In genomic region chr12:57708296-57708695, GRCh38 we compare ENCODE assay signal across 29 cellular contexts.
"Had no signal": no experiment of that assay in that cellular context is flagged by ENCODE, and none has a peak within 500 bp of the region (broad histone marks: within the 10 kb centered on the region; RNA-seq: fewer than 3 reads in every experiment).

No MANE protein-coding gene starts in this region.

- H3K27me3 ChIP-seq: colonic mucosa, dorsolateral prefrontal cortex, esophagus muscularis mucosa, esophagus squamous epithelium, foreskin keratinocyte, gastrocnemius medialis, gastroesophageal sphincter, heart left ventricle, heart right ventricle had no signal

- H3K36me3 ChIP-seq: colonic mucosa had no signal

- H3K4me1 ChIP-seq: colonic mucosa, esophagus muscularis mucosa, esophagus squamous epithelium, foreskin keratinocyte, gastrocnemius medialis, gastroesophageal sphincter, heart left ventricle, heart right ventricle had no signal

- H3K9me3 Mint-ChIP-seq: effector memory CD8-positive, alpha-beta T cell had no signal

- H3K9me3 ChIP-seq: colonic mucosa had no signal

- H3K4me1 Mint-ChIP-seq: endodermal cell had no signal

- H3K27ac Mint-ChIP-seq: dendritic cell treated with granulocyte-macrophage colony-stimulating factor and Interleukin-4, amounts not matched to agents 40 ng/mL and 50 ng/mL, for 4 days; endodermal cell had no signal

- H3K27me3 Mint-ChIP-seq: dendritic cell treated with granulocyte-macrophage colony-stimulating factor and Interleukin-4, amounts not matched to agents 40 ng/mL and 50 ng/mL, for 4 days; effector memory CD8-positive, alpha-beta T cell had no signal

- ATAC-seq: effector memory CD8-positive, alpha-beta T cell; esophagus mucosa; foreskin keratinocyte; gastrocnemius medialis; gastroesophageal sphincter; heart left ventricle; heart right ventricle had no signal

- H3K27ac ChIP-seq: colonic mucosa, coronary artery, dorsolateral prefrontal cortex, epithelial cell of prostate, esophagus muscularis mucosa, esophagus squamous epithelium, foreskin keratinocyte, gastrocnemius medialis, gastroesophageal sphincter, heart left ventricle, heart right ventricle had no signal

- H3K4me3 Mint-ChIP-seq: dendritic cell treated with granulocyte-macrophage colony-stimulating factor and Interleukin-4, amounts not matched to agents 40 ng/mL and 50 ng/mL, for 4 days; effector memory CD8-positive, alpha-beta T cell; endodermal cell had no signal

- FAIRE-seq: colon, endometrium, endothelial cell of umbilical vein, frontal cortex had no signal

- DNase-seq: colonic mucosa; cortex of kidney; dermis blood vessel endothelial cell; dorsolateral prefrontal cortex; effector CD4-positive, alpha-beta T cell; effector CD8-positive, alpha-beta T cell; effector memory CD4-positive, alpha-beta T cell; effector memory CD8-positive, alpha-beta T cell; endodermal cell; erythroblast; esophagus squamous epithelium; foreskin fibroblast; foreskin keratinocyte; foreskin melanocyte; gastrocnemius medialis; glutamatergic neuron; head of caudate nucleus; heart left ventricle; heart right ventricle had no signal

- H3K4me3 ChIP-seq: colonic mucosa, coronary artery, dorsolateral prefrontal cortex, esophagus muscularis mucosa, esophagus squamous epithelium, gastrocnemius medialis, gastroesophageal sphincter, heart left ventricle, heart right ventricle had no signal
